19 cellular contexts compared by ENCODE assay signal in the genomic region with DNA sequence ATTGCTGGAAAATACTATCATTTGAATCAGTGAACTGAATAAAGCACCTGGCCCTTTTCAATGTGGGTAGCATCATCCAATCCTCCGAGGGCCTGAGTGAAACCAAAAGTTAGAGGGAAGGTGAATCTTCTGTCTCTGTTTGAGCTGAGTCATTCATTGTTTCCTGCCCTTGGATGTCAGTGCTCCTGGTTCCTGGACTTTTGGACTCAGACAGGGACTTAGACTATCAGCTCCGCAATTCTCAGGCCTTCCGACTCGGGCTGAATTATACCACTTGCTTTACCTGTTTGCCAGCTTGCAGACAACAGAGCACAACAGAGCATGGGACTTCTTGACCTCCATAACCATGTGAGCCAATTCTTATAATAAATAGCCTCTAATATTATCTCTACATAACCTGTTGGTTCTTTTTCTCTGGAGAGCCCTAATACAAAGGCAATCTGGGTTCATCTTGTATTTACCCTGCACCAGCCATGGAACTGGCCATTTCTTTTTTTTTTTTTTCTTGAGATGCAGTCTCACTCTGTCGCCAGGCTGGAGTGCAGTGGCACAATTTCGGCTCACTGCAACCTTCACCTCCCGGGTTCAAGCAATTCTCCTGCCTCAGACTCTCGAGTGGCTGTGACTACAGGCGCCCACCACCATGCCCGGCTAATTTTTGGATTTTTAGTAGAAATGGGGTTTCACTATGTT. TPM values are rescaled to one million over a fixed set of nuclear protein-coding genes. Genes with fewer than 3 reads are reported as not detected.
DNase-seq lines count a peak whose midpoint lies in the region; ATAC-seq and TF ChIP-seq lines count a peak whose summit lies in the region.
"Had no signal": no experiment of that assay in that cellular context is flagged by ENCODE, and none has a peak within 500 bp of the region (broad histone marks: within the 10 kb centered on the region; RNA-seq: fewer than 3 reads in every experiment).

No MANE protein-coding gene starts in this region.

- H3K4me1 Mint-ChIP-seq in CD8-positive, alpha-beta T cell (ENCODE audit: low read depth), result no peaks in the 10 kb centered on the region

- RAD21 ChIA-PET in HCT116 (lab: Charles Lee; ENCODE audit: low non-redundant PET in 1 of 2, low total read pairs in 2 of 2, uncharacterized antibody in 2 of 2, unreplicated experiment in 2 of 2), result no interaction called here

- H2AFZ ChIP-seq in HCT116 (ENCODE audit: low read depth, low read length, poor library complexity, severe bottlenecking), result peak overlapping the region; percentile 79
- H2AFZ ChIP-seq: neural progenitor cell had no signal

- H3K27me3 ChIP-seq in HCT116 (ENCODE audit: insufficient read depth, low read length) (no peaks in the 10 kb centered on the region), upper lobe of right lung (no peaks in the 10 kb centered on the region)
- H3K27me3 ChIP-seq in CD8-positive, alpha-beta T cell (ENCODE audit: insufficient read depth, low read length), result no peaks in the 10 kb centered on the region
- H3K27me3 ChIP-seq: cardiac muscle cell, gastroesophageal sphincter, neural progenitor cell, testis had no signal

- no peak overlapping the region for H3K27ac Mint-ChIP-seq in CD8-positive, alpha-beta T cell
- H3K27ac Mint-ChIP-seq: neural progenitor cell had no signal

- H3K79me2 ChIP-seq in HCT116 (ENCODE audit: insufficient read depth, low read length), result no peaks in the 10 kb centered on the region

- H3K36me3 Mint-ChIP-seq in CD8-positive, alpha-beta T cell, result no peaks in the 10 kb centered on the region
- H3K36me3 Mint-ChIP-seq: neural progenitor cell had no signal

- POLR2A ChIA-PET in HCT116 (lab: Charles Lee), result no interaction called here
- POLR2A ChIA-PET in CD8-positive, alpha-beta T cell (lab: Charles Lee), result no interaction called here

- TF ChIP-seq RAD21 in HCT116 (IDR thresholded peaks at IDR 0.05; ENCODE audit: low read depth), result no peak

- no peak overlapping the region for H3K27ac ChIP-seq in HCT116 (ENCODE audit: low read depth, low read length)
- H3K27ac ChIP-seq in CD8-positive, alpha-beta T cell (ENCODE audit: low read depth, low read length), result no peak overlapping the region
- H3K27ac ChIP-seq in upper lobe of right lung, result no peak overlapping the region
- H3K27ac ChIP-seq: cardiac muscle cell, gastroesophageal sphincter, neural progenitor cell, testis had no signal

- intact Hi-C loops in HCT116 (cut with micrococcal nuclease) (no loop called here), mucosa of descending colon (cut with DNase I, micrococcal nuclease) (no loop called here), upper lobe of right lung (cut with DNase I) (no loop called here)
- intact Hi-C loops in CD8-positive, alpha-beta T cell (cut with DNase I, micrococcal nuclease), result no loop called here

- H3K4me2 ChIP-seq in HCT116 (ENCODE audit: low read length), result no peak overlapping the region
- H3K4me2 ChIP-seq: neural progenitor cell had no signal

- no peak for TF ChIP-seq CTCF in HCT116 (IDR thresholded peaks at IDR 0.05 in 2 of 3, conservative IDR thresholded peaks at IDR 0.05 in 1 of 3; ENCODE audit: borderline replicate concordance in 1 of 3, insufficient read depth in 1 of 3, low read depth in 2 of 3, low read length in 2 of 3)
- TF ChIP-seq CTCF in mucosa of descending colon (IDR thresholded peaks at IDR 0.05), result no peak
- TF ChIP-seq CTCF in CD8-positive, alpha-beta T cell (IDR thresholded peaks at IDR 0.05), result no peak
- TF ChIP-seq CTCF in upper lobe of right lung (IDR thresholded peaks at IDR 0.05), result no peak

- H3K9me3 Mint-ChIP-seq in CD8-positive, alpha-beta T cell, result no peaks in the 10 kb centered on the region
- H3K9me3 Mint-ChIP-seq: neural progenitor cell had no signal

- no peak overlapping the region for H3K4me3 Mint-ChIP-seq in CD8-positive, alpha-beta T cell
- H3K4me3 Mint-ChIP-seq: neural progenitor cell had no signal

- H3K4me3 ChIP-seq in HCT116 (replicated peaks in 1 of 2; ENCODE audit: low read depth in 1 of 2, low read length in 2 of 2) (no peak overlapping the region), mucosa of descending colon (no peak overlapping the region), upper lobe of right lung (no peak overlapping the region)
- no peak overlapping the region for H3K4me3 ChIP-seq in CD8-positive, alpha-beta T cell (ENCODE audit: low read depth, low read length)
- H3K4me3 ChIP-seq: cardiac muscle cell, gastroesophageal sphincter, neural progenitor cell, testis had no signal

- no peak overlapping the region for H3K9ac ChIP-seq in HCT116 (ENCODE audit: low read length)
- H3K9ac ChIP-seq: neural progenitor cell had no signal

- no peaks in the 10 kb centered on the region for H4K20me1 ChIP-seq in HCT116 (ENCODE audit: insufficient read depth)

- no TSS peak for BruUV-seq in HCT116 (replicated peaks; lab: Mats Ljungman, UMichigan)

- ATAC-seq in GM18870 (IDR thresholded peaks at IDR 0.05; ENCODE audit: unreplicated experiment) (peak; percentile 56), HCT116 (no peak), mucosa of descending colon (peak; percentile 79), upper lobe of right lung (no peak)
- ATAC-seq in CD8-positive, alpha-beta T cell, result no peak
- ATAC-seq: gastroesophageal sphincter had no signal

- H3K36me3 ChIP-seq in HCT116 (ENCODE audit: control insufficient read depth in 1 of 2, insufficient read depth in 2 of 2, low read length in 2 of 2), result no peaks in the 10 kb centered on the region
- no peaks in the 10 kb centered on the region for H3K36me3 ChIP-seq in mucosa of descending colon (ENCODE audit: low read depth)
- H3K36me3 ChIP-seq in CD8-positive, alpha-beta T cell (ENCODE audit: insufficient read depth, low read length), result no peaks in the 10 kb centered on the region
- no peaks in the 10 kb centered on the region for H3K36me3 ChIP-seq in upper lobe of right lung
- H3K36me3 ChIP-seq: cardiac muscle cell, gastroesophageal sphincter, neural progenitor cell had no signal

- no peaks in the 10 kb centered on the region for H3K9me2 ChIP-seq in HCT116 (ENCODE audit: insufficient read depth)

- DNase-seq in HCT116 (ENCODE audit: low read depth, low spot score) (no peak), M059J (ENCODE audit: low read depth) (peak; percentile 17), mucosa of descending colon (peak in 1 of 3 donors; percentile 15), activated gamma-delta T cell treated with Interleukin-2 at 50 U/mL for 16 hours (no peak), upper lobe of right lung (no peak)
- DNase-seq in stimulated activated naive CD4-positive, alpha-beta T cell (lab: John Stamatoyannopoulos, UW), result no peak
- DNase-seq in CD8-positive, alpha-beta T cell, result no peak
- DNase-seq: activated CD4-positive, CD25-positive, alpha-beta regulatory T cell; AML-193; Calu3; Kasumi-1; midbrain; NCI-H748 treated with DMSO at 0.1 percent for 48 hours; T-helper 2 cell; testis had no signal

- no peaks in the 10 kb centered on the region for H3K27me3 Mint-ChIP-seq in CD8-positive, alpha-beta T cell (ENCODE audit: low read depth)

- peaks cover 0 to 4% of the 10 kb centered on the region in 2 experiments; a peak in 1 of 4 replicates for H3K4me1 ChIP-seq in HCT116 (ENCODE audit: control insufficient read depth in 1 of 2, insufficient read depth in 2 of 2, low read length in 2 of 2)
- H3K4me1 ChIP-seq in mucosa of descending colon (ENCODE audit: low read depth), result no peaks in the 10 kb centered on the region
- H3K4me1 ChIP-seq in CD8-positive, alpha-beta T cell (ENCODE audit: insufficient read depth, low read length), result no peaks in the 10 kb centered on the region
- no peaks in the 10 kb centered on the region for H3K4me1 ChIP-seq in upper lobe of right lung
- H3K4me1 ChIP-seq: gastroesophageal sphincter, testis had no signal

- CTCF ChIA-PET in HCT116 (lab: Charles Lee), result no interaction called here
- CTCF ChIA-PET in CD8-positive, alpha-beta T cell (lab: Charles Lee), result no interaction called here

- no peak for TF ChIP-seq POLR2A in HCT116 (IDR thresholded peaks at IDR 0.05; ENCODE audit: borderline replicate concordance, extremely low read depth, insufficient read depth, insufficient read length)

- H3K9me3 ChIP-seq in HCT116 (ENCODE audit: control insufficient read depth in 1 of 2, insufficient read depth in 1 of 2, low read depth in 1 of 2, low read length in 2 of 2) (no peaks in the 10 kb centered on the region; a peak in 1 of 4 replicates), mucosa of descending colon (no peaks in the 10 kb centered on the region), upper lobe of right lung (no peaks in the 10 kb centered on the region)
- H3K9me3 ChIP-seq in CD8-positive, alpha-beta T cell (ENCODE audit: low read length), result no peaks in the 10 kb centered on the region
- H3K9me3 ChIP-seq: gastroesophageal sphincter, testis had no signal

TF ChIP-seq in HCT116, 20 proteins besides CTCF, POLR2A, EP300 and RAD21 (continues in another document):
- TF ChIP-seq JUND (IDR thresholded peaks at IDR 0.05) (no peak), SIN3A (IDR thresholded peaks at IDR 0.05; ENCODE audit: low read depth) (no peak), EZH2phosphoT487 (IDR thresholded peaks at IDR 0.05; ENCODE audit: borderline replicate concordance) (no peak)
- TF ChIP-seq, protein P1, sequence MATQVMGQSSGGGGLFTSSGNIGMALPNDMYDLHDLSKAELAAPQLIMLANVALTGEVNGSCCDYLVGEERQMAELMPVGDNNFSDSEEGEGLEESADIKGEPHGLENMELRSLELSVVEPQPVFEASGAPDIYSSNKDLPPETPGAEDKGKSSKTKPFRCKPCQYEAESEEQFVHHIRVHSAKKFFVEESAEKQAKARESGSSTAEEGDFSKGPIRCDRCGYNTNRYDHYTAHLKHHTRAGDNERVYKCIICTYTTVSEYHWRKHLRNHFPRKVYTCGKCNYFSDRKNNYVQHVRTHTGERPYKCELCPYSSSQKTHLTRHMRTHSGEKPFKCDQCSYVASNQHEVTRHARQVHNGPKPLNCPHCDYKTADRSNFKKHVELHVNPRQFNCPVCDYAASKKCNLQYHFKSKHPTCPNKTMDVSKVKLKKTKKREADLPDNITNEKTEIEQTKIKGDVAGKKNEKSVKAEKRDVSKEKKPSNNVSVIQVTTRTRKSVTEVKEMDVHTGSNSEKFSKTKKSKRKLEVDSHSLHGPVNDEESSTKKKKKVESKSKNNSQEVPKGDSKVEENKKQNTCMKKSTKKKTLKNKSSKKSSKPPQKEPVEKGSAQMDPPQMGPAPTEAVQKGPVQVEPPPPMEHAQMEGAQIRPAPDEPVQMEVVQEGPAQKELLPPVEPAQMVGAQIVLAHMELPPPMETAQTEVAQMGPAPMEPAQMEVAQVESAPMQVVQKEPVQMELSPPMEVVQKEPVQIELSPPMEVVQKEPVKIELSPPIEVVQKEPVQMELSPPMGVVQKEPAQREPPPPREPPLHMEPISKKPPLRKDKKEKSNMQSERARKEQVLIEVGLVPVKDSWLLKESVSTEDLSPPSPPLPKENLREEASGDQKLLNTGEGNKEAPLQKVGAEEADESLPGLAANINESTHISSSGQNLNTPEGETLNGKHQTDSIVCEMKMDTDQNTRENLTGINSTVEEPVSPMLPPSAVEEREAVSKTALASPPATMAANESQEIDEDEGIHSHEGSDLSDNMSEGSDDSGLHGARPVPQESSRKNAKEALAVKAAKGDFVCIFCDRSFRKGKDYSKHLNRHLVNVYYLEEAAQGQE (IDR thresholded peaks at IDR 0.05; ENCODE audit: low read depth), result no peak

RNA-seq across cellular contexts. Expression of a gene that starts 19.2 kb away (rescaled TPM):
- total RNA-seq in HCT116 (2021; ENCODE audit: unreplicated experiment) (5.7 TPM), mucosa of descending colon (under 1 TPM; 0.25 to 0.78 (median 0.41) TPM), upper lobe of right lung (1.9 TPM)
- polyA plus RNA-seq in HCT116 (2012), result 1.3 and 1.7 TPM in 2 replicates
- 0.44 and 0.79 TPM in 2 replicates for total RNA-seq in M059J (2014; rRNA removed; shearing (Covaris generic))
- not detected for total RNA-seq in CD8-positive, alpha-beta T cell

Comparison
In these comparisons a context has a peak if more than half of its experiments do, and no peak if none do; other contexts are left out.
1. ATAC-seq: peak in GM18870 (single experiment) and mucosa of descending colon (single experiment); none in HCT116 (single experiment), CD8-positive, alpha-beta T cell (single experiment) and upper lobe of right lung (single experiment).